1 cellular context compared by ENCODE assay signal in the genomic region with DNA sequence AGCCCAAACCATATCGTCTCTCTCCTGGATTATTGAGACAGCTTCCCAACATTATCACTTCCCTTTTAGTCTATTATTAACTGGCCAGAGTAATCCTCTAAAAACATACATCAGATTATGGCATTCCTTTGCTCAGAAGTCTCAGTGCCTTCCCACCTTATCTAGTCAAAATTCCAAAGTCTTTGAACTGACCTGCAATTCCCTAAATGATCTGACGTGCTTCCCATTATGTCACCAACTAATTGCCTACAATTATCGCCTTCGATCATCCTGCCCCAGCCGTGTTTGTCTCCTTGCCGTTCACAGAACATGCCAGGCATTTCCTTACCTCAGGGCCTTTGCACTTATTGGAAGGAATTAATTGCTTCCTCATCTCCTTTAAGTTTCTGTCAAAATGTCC.
TF ChIP-seq lines count a peak whose summit lies in the region.

No MANE protein-coding gene starts in this region.

TF ChIP-seq in HCT116, 20 proteins besides CTCF, POLR2A, EP300 and RAD21 (continued from another document):
- TF ChIP-seq, protein P1, sequence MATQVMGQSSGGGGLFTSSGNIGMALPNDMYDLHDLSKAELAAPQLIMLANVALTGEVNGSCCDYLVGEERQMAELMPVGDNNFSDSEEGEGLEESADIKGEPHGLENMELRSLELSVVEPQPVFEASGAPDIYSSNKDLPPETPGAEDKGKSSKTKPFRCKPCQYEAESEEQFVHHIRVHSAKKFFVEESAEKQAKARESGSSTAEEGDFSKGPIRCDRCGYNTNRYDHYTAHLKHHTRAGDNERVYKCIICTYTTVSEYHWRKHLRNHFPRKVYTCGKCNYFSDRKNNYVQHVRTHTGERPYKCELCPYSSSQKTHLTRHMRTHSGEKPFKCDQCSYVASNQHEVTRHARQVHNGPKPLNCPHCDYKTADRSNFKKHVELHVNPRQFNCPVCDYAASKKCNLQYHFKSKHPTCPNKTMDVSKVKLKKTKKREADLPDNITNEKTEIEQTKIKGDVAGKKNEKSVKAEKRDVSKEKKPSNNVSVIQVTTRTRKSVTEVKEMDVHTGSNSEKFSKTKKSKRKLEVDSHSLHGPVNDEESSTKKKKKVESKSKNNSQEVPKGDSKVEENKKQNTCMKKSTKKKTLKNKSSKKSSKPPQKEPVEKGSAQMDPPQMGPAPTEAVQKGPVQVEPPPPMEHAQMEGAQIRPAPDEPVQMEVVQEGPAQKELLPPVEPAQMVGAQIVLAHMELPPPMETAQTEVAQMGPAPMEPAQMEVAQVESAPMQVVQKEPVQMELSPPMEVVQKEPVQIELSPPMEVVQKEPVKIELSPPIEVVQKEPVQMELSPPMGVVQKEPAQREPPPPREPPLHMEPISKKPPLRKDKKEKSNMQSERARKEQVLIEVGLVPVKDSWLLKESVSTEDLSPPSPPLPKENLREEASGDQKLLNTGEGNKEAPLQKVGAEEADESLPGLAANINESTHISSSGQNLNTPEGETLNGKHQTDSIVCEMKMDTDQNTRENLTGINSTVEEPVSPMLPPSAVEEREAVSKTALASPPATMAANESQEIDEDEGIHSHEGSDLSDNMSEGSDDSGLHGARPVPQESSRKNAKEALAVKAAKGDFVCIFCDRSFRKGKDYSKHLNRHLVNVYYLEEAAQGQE (IDR thresholded peaks at IDR 0.05; ENCODE audit: low read depth) = no peak
- TF ChIP-seq ZNF274 (IDR thresholded peaks at IDR 0.05; ENCODE audit: low read depth, low read length) (no peak), CBX3 (IDR thresholded peaks at IDR 0.05; ENCODE audit: low read depth) (no peak)
TF ChIP-seq in HCT116: peak in this region for 0.
